ENCODE assay signal across 16 cellular contexts in genomic region chr2:128486640-128487375, GRCh38.
DNase-seq lines count a peak whose midpoint lies in the region; TF ChIP-seq lines count a peak whose summit lies in the region.
"Had no signal": no experiment of that assay in that cellular context is flagged by ENCODE, and none has a peak within 500 bp of the region (broad histone marks: within the 10 kb centered on the region; RNA-seq: fewer than 3 reads in every experiment).

No MANE protein-coding gene starts in this region.

- BruUV-seq in Caco-2 (replicated peaks; lab: Mats Ljungman, UMichigan) = no TSS peak

- CTCF ChIA-PET in Caco-2 (lab: Charles Lee) = interaction anchor here (0.6 kb wide), 1 partner anchor 240 kb away, joined by 3 read pairs; no protein-coding TSS in a partner anchor

- H3K27me3 ChIP-seq in neuronal stem cell (ENCODE audit: control insufficient read depth in 3 of 3, insufficient read depth in 3 of 3, low read depth in 1 of 3, low read length in 3 of 3) = no peaks in the 10 kb centered on the region
- H3K27me3 ChIP-seq in vagina = no peaks in the 10 kb centered on the region
- H3K27me3 ChIP-seq in Caco-2 (replicated peaks; ENCODE audit: control insufficient read depth, insufficient read depth, low read length) = no peaks in the 10 kb centered on the region
- H3K27me3 ChIP-seq: BE2C had no signal

- no peak overlapping the region for H3K4me3 ChIP-seq in neuronal stem cell (ENCODE audit: low read length in 2 of 2)
- H3K4me3 ChIP-seq in vagina = no peak overlapping the region
- no peak overlapping the region for H3K4me3 ChIP-seq in Caco-2 (ENCODE audit: low read depth, low read length)

- H3K4me2 ChIP-seq in neuronal stem cell (ENCODE audit: insufficient read depth, low read length, poor library complexity, severe bottlenecking) = no peak overlapping the region

- H3K9me3 Mint-ChIP-seq in dendritic cell treated with granulocyte-macrophage colony-stimulating factor and Interleukin-4, amounts not matched to agents 40 ng/mL and 50 ng/mL, for 4 days = peaks cover 2% of the 10 kb centered on the region
- H3K9me3 Mint-ChIP-seq in glutamatergic neuron (ENCODE audit: unreplicated experiment) = peaks cover 4% of the 10 kb centered on the region
- no peaks in the 10 kb centered on the region for H3K9me3 Mint-ChIP-seq in Caco-2 (ENCODE audit: unreplicated experiment)

- peaks cover 35% of the 10 kb centered on the region for H3K4me1 Mint-ChIP-seq in dendritic cell treated with granulocyte-macrophage colony-stimulating factor and Interleukin-4, amounts not matched to agents 40 ng/mL and 50 ng/mL, for 4 days (ENCODE audit: low read depth)
- H3K4me1 Mint-ChIP-seq in glutamatergic neuron (ENCODE audit: low read depth, unreplicated experiment) (no peaks in the 10 kb centered on the region), Caco-2 (ENCODE audit: low read depth, unreplicated experiment) (peaks cover 17% of the 10 kb centered on the region)
- H3K4me1 Mint-ChIP-seq: CD4-positive, alpha-beta memory T cell had no signal

- peak overlapping the region; percentile 31 for H2BK15ac ChIP-seq in neuronal stem cell (ENCODE audit: low read length)

- peaks cover 20% of the 10 kb centered on the region for H3K27me3 Mint-ChIP-seq in dendritic cell treated with granulocyte-macrophage colony-stimulating factor and Interleukin-4, amounts not matched to agents 40 ng/mL and 50 ng/mL, for 4 days
- H3K27me3 Mint-ChIP-seq in glutamatergic neuron (ENCODE audit: unreplicated experiment) (no peaks in the 10 kb centered on the region), Caco-2 (ENCODE audit: insufficient read depth, unreplicated experiment) (peaks cover 4% of the 10 kb centered on the region)

- peak overlapping the region; percentile 29 for H3K27ac Mint-ChIP-seq in dendritic cell treated with granulocyte-macrophage colony-stimulating factor and Interleukin-4, amounts not matched to agents 40 ng/mL and 50 ng/mL, for 4 days
- H3K27ac Mint-ChIP-seq in glutamatergic neuron (ENCODE audit: unreplicated experiment) (no peak overlapping the region), Caco-2 (ENCODE audit: unreplicated experiment) (no peak overlapping the region)
- H3K27ac Mint-ChIP-seq: CD4-positive, alpha-beta memory T cell had no signal

- H2BK12ac ChIP-seq in neuronal stem cell (ENCODE audit: low read length) = peak overlapping the region; percentile 52

- WGBS in neuronal stem cell (ENCODE audit: extremely low coverage in 2 of 2, insufficient read length in 2 of 2, insufficient replicate concordance in 1 of 2), 2 donors = no CpG with 5 or more reads among the region's 15 CpGs

- H3K9ac ChIP-seq in neuronal stem cell (ENCODE audit: low read depth, low read length, poor library complexity) = no peak overlapping the region

- no peak overlapping the region for H3K14ac ChIP-seq in neuronal stem cell (ENCODE audit: low read length)

- H3K4ac ChIP-seq in neuronal stem cell (ENCODE audit: low read length) = no peak overlapping the region

- H3K23ac ChIP-seq in neuronal stem cell (ENCODE audit: low read depth, low read length, poor library complexity) = no peak overlapping the region

- no peak overlapping the region for H2BK120ac ChIP-seq in neuronal stem cell (ENCODE audit: low read depth, low read length)

- no peaks in the 10 kb centered on the region for H3K36me3 Mint-ChIP-seq in dendritic cell treated with granulocyte-macrophage colony-stimulating factor and Interleukin-4, amounts not matched to agents 40 ng/mL and 50 ng/mL, for 4 days (ENCODE audit: low read depth)
- peaks cover under 1% of the 10 kb centered on the region for H3K36me3 Mint-ChIP-seq in glutamatergic neuron (ENCODE audit: unreplicated experiment)
- H3K36me3 Mint-ChIP-seq in Caco-2 (ENCODE audit: insufficient read depth, unreplicated experiment) = no peaks in the 10 kb centered on the region
- H3K36me3 Mint-ChIP-seq: CD4-positive, alpha-beta memory T cell had no signal

- no peak overlapping the region for H4K8ac ChIP-seq in neuronal stem cell (ENCODE audit: low read depth, low read length)

- H3K36me3 ChIP-seq in neuronal stem cell (replicated peaks in 1 of 2; ENCODE audit: control insufficient read depth in 2 of 2, insufficient read depth in 2 of 2, low read length in 2 of 2) (no peaks in the 10 kb centered on the region), vagina (no peaks in the 10 kb centered on the region), Caco-2 (ENCODE audit: control insufficient read depth, insufficient read depth, low read length) (no peaks in the 10 kb centered on the region)
- H3K36me3 ChIP-seq: BE2C had no signal

- H3K27ac ChIP-seq in neuronal stem cell (replicated peaks; ENCODE audit: low read length) (no peak overlapping the region), vagina (no peak overlapping the region)

- H2AFZ ChIP-seq in neuronal stem cell (ENCODE audit: low read length) = no peak overlapping the region

- H3K79me1 ChIP-seq in neuronal stem cell (ENCODE audit: low read depth, low read length) = peaks cover 2% of the 10 kb centered on the region

- peaks cover 0 to 3% of the 10 kb centered on the region in 2 donors for H3K9me3 ChIP-seq in neuronal stem cell (replicated peaks in 1 of 2; ENCODE audit: control insufficient read depth in 2 of 2, insufficient read depth in 1 of 2, low read depth in 1 of 2, low read length in 2 of 2)
- H3K9me3 ChIP-seq in vagina = no peaks in the 10 kb centered on the region
- H3K9me3 ChIP-seq in Caco-2 = no peaks in the 10 kb centered on the region
- H3K9me3 ChIP-seq: BE2C had no signal

- peak overlapping the region; percentile 33 for H2AK5ac ChIP-seq in neuronal stem cell (ENCODE audit: low read depth, low read length)

- peak overlapping the region; percentile 44 for H2BK5ac ChIP-seq in neuronal stem cell (ENCODE audit: low read length)

- H3K4me1 ChIP-seq in neuronal stem cell (ENCODE audit: control insufficient read depth in 2 of 2, insufficient read depth in 1 of 2, low read depth in 1 of 2, low read length in 2 of 2) = peaks cover 4% of the 10 kb centered on the region in 2 donors
- peaks cover 7% of the 10 kb centered on the region for H3K4me1 ChIP-seq in vagina
- peaks cover 13% of the 10 kb centered on the region for H3K4me1 ChIP-seq in Caco-2
- H3K4me1 ChIP-seq: BE2C had no signal

- intact Hi-C loops in dendritic cell treated with granulocyte-macrophage colony-stimulating factor and Interleukin-4, amounts not matched to agents 40 ng/mL and 50 ng/mL, for 4 days (cut with micrococcal nuclease) = no loop called here
- intact Hi-C loops in vagina (cut with DNase I) (no loop called here), Caco-2 (cut with micrococcal nuclease; ENCODE audit: unreplicated experiment) (no loop called here)

- no peak overlapping the region for H4K91ac ChIP-seq in neuronal stem cell (ENCODE audit: low read depth, low read length, poor library complexity)

- TF ChIP-seq POLR2A in vagina (IDR thresholded peaks at IDR 0.05) = no peak

- no peak overlapping the region for H3K4me3 Mint-ChIP-seq in dendritic cell treated with granulocyte-macrophage colony-stimulating factor and Interleukin-4, amounts not matched to agents 40 ng/mL and 50 ng/mL, for 4 days
- no peak overlapping the region for H3K4me3 Mint-ChIP-seq in glutamatergic neuron (ENCODE audit: unreplicated experiment)
- no peak overlapping the region for H3K4me3 Mint-ChIP-seq in Caco-2 (ENCODE audit: unreplicated experiment)
- H3K4me3 Mint-ChIP-seq: CD4-positive, alpha-beta memory T cell had no signal

- POLR2A ChIA-PET in Caco-2 (lab: Charles Lee) = no interaction called here

- no peak for TF ChIP-seq CTCF in vagina (IDR thresholded peaks at IDR 0.05)
- no peak for TF ChIP-seq CTCF in glutamatergic neuron (IDR thresholded peaks at IDR 0.05; ENCODE audit: partially characterized antibody, unreplicated experiment)
- no peak for TF ChIP-seq CTCF in Caco-2 (IDR thresholded peaks at IDR 0.05; ENCODE audit: insufficient read depth in 1 of 2, low read depth in 1 of 2, low read length in 1 of 2, severe bottlenecking in 1 of 2, unreplicated experiment in 1 of 2)

- peak; percentile 25 for DNase-seq in activated CD8-positive, alpha-beta memory T cell treated with anti-CD3 and anti-CD28 coated beads, Interleukin-2, amount 50 U/mL, for 48 hours
- DNase-seq in activated CD8-positive, alpha-beta memory T cell treated with anti-CD3 and anti-CD28 coated beads, Interleukin-2, amount 50 U/mL, for 4 hours = no peak
- DNase-seq in neuronal stem cell (ENCODE audit: low spot score) = no peak
- DNase-seq in vagina (ENCODE audit: extremely low spot score in 2 of 2) = peak; percentile 52 to 82
- no peak for DNase-seq in glutamatergic neuron
- no peak for DNase-seq in Caco-2
- DNase-seq in RKO (ENCODE audit: low spot score) = no peak
- DNase-seq: 8988T; BE2C; CD4-positive, alpha-beta memory T cell; Karpas-422; NCI-H187; NCI-H226; NCI-H524 treated with DMSO at 0.1 percent for 48 hours; SIG-M5 had no signal

- peak overlapping the region; percentile 68 for H3K18ac ChIP-seq in neuronal stem cell (ENCODE audit: low read length)

Comparison
In these comparisons a context has a peak if more than half of its experiments do, and no peak if none do; other contexts are left out.
1. DNase-seq: peak in activated CD8-positive, alpha-beta memory T cell treated with anti-CD3 and anti-CD28 coated beads, Interleukin-2, amount 50 U/mL, for 48 hours (single experiment) and vagina (2 of 2); none in activated CD8-positive, alpha-beta memory T cell treated with anti-CD3 and anti-CD28 coated beads, Interleukin-2, amount 50 U/mL, for 4 hours (single experiment), neuronal stem cell (single experiment), glutamatergic neuron (single experiment), Caco-2 (0 of 2) and RKO (single experiment).